In the genomic region with DNA sequence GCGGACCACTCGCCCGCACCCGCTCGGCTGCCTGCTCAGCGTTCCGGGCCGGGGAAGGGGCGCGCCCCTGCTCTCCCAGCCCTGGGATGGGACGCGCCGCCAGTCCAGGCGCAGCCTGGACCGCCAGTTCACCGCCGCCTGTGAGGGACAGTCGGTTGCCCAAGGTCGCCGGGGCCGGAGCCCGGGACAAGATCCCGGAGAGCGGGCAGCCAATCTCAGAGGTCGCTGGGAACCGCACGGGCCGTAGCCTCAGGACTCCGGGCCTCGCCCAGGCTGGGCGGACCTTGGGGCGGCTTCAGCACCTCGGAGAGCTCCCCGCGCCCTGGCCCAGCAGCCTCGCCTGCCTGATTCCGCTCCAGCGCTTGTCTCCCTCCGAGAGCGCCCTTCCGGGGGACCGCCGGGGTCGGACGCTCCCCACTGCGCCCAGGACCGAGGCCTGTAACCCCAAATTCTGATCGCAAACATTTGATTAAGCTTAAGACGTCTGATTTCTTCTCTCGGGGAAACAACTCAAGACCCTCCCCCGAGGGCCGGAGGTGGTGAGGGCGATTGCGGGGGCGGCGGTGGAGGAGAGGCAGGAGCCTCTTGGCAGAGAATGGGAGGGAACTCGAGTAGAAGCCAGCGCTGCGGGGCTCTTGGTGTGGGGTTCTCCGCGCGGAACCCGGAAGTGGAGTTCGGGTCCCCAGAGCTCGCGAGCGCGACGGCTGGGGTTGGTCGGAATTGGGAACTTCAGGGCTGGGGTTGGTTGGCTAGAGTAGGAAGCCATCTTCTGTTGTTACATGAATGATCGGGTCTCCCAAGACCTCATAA, we compare ENCODE assay signal across 1 cellular context.
A peak's percentile ranks its signal among the peaks of the same experiment; 100 is the strongest.
TF ChIP-seq lines count a peak whose summit lies in the region.

No MANE protein-coding gene starts in this region.

TF ChIP-seq in WTC11, 78 proteins besides CTCF, POLR2A, EP300 and RAD21 (continued from another document):
- TF ChIP-seq, protein P1, sequence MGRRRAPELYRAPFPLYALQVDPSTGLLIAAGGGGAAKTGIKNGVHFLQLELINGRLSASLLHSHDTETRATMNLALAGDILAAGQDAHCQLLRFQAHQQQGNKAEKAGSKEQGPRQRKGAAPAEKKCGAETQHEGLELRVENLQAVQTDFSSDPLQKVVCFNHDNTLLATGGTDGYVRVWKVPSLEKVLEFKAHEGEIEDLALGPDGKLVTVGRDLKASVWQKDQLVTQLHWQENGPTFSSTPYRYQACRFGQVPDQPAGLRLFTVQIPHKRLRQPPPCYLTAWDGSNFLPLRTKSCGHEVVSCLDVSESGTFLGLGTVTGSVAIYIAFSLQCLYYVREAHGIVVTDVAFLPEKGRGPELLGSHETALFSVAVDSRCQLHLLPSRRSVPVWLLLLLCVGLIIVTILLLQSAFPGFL (CRISPR knock-in tag; IDR thresholded peaks at IDR 0.05; ENCODE audit: borderline replicate concordance): peak; percentile 97
- TF ChIP-seq MXD4 (CRISPR knock-in tag; IDR thresholded peaks at IDR 0.05; ENCODE audit: borderline replicate concordance) (no peak), ZNF263 (CRISPR knock-in tag; IDR thresholded peaks at IDR 0.05; ENCODE audit: low read depth) (no peak; the same call in 1 of the 2 replicates), GRHL2 (CRISPR knock-in tag; IDR thresholded peaks at IDR 0.05; ENCODE audit: insufficient replicate concordance, severe bottlenecking) (no peak), NFYB (CRISPR knock-in tag; conservative IDR thresholded peaks at IDR 0.05; ENCODE audit: low read depth) (peak; percentile 35; the same call in 1 of the 2 replicates), ATF1 (CRISPR knock-in tag; IDR thresholded peaks at IDR 0.05) (peak; percentile 84; the same call in 1 of the 2 replicates), FOXP1 (CRISPR knock-in tag; IDR thresholded peaks at IDR 0.05; ENCODE audit: borderline replicate concordance) (peak; percentile 98), ZNF219 (CRISPR knock-in tag; IDR thresholded peaks at IDR 0.05; ENCODE audit: borderline replicate concordance) (peak; percentile 96; the same call in 1 of the 2 replicates), NR2C2 (CRISPR knock-in tag; IDR thresholded peaks at IDR 0.05) (peak; percentile 69), ZNF121 (CRISPR knock-in tag; IDR thresholded peaks at IDR 0.05) (no peak), CREM (CRISPR knock-in tag; IDR thresholded peaks at IDR 0.05) (peak; percentile 81; the same call in 1 of the 2 replicates), ZBTB21 (CRISPR knock-in tag; IDR thresholded peaks at IDR 0.05; ENCODE audit: borderline replicate concordance) (no peak), TCF7 (CRISPR knock-in tag; IDR thresholded peaks at IDR 0.05; ENCODE audit: low read depth) (peak; percentile 97), IRF2 (CRISPR knock-in tag; IDR thresholded peaks at IDR 0.05; ENCODE audit: borderline replicate concordance, low read depth) (peak; percentile 81; the same call in 1 of the 2 replicates), CBFB (CRISPR knock-in tag; IDR thresholded peaks at IDR 0.05; ENCODE audit: low read depth) (0 out of 2 replicates have a peak, but pooled peaks have one; percentile 43)
- TF ChIP-seq, protein P2, sequence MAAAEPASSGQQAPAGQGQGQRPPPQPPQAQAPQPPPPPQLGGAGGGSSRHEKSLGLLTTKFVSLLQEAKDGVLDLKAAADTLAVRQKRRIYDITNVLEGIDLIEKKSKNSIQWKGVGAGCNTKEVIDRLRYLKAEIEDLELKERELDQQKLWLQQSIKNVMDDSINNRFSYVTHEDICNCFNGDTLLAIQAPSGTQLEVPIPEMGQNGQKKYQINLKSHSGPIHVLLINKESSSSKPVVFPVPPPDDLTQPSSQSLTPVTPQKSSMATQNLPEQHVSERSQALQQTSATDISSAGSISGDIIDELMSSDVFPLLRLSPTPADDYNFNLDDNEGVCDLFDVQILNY (CRISPR knock-in tag; IDR thresholded peaks at IDR 0.05): peak; percentile 90
- TF ChIP-seq, protein P3, sequence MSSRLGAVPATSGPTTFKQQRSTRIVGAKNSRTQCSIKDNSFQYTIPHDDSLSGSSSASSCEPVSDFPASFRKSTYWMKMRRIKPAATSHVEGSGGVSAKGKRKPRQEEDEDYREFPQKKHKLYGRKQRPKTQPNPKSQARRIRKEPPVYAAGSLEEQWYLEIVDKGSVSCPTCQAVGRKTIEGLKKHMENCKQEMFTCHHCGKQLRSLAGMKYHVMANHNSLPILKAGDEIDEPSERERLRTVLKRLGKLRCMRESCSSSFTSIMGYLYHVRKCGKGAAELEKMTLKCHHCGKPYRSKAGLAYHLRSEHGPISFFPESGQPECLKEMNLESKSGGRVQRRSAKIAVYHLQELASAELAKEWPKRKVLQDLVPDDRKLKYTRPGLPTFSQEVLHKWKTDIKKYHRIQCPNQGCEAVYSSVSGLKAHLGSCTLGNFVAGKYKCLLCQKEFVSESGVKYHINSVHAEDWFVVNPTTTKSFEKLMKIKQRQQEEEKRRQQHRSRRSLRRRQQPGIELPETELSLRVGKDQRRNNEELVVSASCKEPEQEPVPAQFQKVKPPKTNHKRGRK (CRISPR knock-in tag; IDR thresholded peaks at IDR 0.05; ENCODE audit: borderline replicate concordance): 0 out of 2 replicates have a peak, but pooled peaks have one; percentile 84
- TF ChIP-seq, protein P4, sequence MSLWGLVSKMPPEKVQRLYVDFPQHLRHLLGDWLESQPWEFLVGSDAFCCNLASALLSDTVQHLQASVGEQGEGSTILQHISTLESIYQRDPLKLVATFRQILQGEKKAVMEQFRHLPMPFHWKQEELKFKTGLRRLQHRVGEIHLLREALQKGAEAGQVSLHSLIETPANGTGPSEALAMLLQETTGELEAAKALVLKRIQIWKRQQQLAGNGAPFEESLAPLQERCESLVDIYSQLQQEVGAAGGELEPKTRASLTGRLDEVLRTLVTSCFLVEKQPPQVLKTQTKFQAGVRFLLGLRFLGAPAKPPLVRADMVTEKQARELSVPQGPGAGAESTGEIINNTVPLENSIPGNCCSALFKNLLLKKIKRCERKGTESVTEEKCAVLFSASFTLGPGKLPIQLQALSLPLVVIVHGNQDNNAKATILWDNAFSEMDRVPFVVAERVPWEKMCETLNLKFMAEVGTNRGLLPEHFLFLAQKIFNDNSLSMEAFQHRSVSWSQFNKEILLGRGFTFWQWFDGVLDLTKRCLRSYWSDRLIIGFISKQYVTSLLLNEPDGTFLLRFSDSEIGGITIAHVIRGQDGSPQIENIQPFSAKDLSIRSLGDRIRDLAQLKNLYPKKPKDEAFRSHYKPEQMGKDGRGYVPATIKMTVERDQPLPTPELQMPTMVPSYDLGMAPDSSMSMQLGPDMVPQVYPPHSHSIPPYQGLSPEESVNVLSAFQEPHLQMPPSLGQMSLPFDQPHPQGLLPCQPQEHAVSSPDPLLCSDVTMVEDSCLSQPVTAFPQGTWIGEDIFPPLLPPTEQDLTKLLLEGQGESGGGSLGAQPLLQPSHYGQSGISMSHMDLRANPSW (CRISPR knock-in tag; conservative IDR thresholded peaks at IDR 0.05; ENCODE audit: low read depth): no peak
- TF ChIP-seq, protein P5, sequence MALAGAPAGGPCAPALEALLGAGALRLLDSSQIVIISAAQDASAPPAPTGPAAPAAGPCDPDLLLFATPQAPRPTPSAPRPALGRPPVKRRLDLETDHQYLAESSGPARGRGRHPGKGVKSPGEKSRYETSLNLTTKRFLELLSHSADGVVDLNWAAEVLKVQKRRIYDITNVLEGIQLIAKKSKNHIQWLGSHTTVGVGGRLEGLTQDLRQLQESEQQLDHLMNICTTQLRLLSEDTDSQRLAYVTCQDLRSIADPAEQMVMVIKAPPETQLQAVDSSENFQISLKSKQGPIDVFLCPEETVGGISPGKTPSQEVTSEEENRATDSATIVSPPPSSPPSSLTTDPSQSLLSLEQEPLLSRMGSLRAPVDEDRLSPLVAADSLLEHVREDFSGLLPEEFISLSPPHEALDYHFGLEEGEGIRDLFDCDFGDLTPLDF (CRISPR knock-in tag; IDR thresholded peaks at IDR 0.05): peak; percentile 93; the same call in 1 of the 2 replicates
- TF ChIP-seq, protein P6, sequence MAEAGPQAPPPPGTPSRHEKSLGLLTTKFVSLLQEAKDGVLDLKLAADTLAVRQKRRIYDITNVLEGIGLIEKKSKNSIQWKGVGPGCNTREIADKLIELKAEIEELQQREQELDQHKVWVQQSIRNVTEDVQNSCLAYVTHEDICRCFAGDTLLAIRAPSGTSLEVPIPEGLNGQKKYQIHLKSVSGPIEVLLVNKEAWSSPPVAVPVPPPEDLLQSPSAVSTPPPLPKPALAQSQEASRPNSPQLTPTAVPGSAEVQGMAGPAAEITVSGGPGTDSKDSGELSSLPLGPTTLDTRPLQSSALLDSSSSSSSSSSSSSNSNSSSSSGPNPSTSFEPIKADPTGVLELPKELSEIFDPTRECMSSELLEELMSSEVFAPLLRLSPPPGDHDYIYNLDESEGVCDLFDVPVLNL (CRISPR knock-in tag; IDR thresholded peaks at IDR 0.05; ENCODE audit: borderline replicate concordance, low read depth): peak; percentile 92
- TF ChIP-seq, protein P7, sequence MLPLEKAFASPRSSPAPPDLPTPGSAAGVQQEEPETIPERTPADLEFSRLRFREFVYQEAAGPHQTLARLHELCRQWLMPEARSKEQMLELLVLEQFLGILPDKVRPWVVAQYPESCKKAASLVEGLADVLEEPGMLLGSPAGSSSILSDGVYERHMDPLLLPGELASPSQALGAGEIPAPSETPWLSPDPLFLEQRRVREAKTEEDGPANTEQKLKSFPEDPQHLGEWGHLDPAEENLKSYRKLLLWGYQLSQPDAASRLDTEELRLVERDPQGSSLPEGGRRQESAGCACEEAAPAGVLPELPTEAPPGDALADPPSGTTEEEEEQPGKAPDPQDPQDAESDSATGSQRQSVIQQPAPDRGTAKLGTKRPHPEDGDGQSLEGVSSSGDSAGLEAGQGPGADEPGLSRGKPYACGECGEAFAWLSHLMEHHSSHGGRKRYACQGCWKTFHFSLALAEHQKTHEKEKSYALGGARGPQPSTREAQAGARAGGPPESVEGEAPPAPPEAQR (CRISPR knock-in tag; IDR thresholded peaks at IDR 0.05): no peak
- TF ChIP-seq, protein P8, sequence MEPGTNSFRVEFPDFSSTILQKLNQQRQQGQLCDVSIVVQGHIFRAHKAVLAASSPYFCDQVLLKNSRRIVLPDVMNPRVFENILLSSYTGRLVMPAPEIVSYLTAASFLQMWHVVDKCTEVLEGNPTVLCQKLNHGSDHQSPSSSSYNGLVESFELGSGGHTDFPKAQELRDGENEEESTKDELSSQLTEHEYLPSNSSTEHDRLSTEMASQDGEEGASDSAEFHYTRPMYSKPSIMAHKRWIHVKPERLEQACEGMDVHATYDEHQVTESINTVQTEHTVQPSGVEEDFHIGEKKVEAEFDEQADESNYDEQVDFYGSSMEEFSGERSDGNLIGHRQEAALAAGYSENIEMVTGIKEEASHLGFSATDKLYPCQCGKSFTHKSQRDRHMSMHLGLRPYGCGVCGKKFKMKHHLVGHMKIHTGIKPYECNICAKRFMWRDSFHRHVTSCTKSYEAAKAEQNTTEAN (CRISPR knock-in tag; IDR thresholded peaks at IDR 0.05): peak; percentile 98
- TF ChIP-seq, protein P9, sequence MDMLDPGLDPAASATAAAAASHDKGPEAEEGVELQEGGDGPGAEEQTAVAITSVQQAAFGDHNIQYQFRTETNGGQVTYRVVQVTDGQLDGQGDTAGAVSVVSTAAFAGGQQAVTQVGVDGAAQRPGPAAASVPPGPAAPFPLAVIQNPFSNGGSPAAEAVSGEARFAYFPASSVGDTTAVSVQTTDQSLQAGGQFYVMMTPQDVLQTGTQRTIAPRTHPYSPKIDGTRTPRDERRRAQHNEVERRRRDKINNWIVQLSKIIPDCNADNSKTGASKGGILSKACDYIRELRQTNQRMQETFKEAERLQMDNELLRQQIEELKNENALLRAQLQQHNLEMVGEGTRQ (CRISPR knock-in tag; IDR thresholded peaks at IDR 0.05): 0 out of 2 replicates have a peak, but pooled peaks have one; percentile 39
- TF ChIP-seq, protein P10, sequence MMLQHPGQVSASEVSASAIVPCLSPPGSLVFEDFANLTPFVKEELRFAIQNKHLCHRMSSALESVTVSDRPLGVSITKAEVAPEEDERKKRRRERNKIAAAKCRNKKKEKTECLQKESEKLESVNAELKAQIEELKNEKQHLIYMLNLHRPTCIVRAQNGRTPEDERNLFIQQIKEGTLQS (CRISPR knock-in tag; conservative IDR thresholded peaks at IDR 0.05): 0 out of 2 replicates have a peak, but pooled peaks have one; percentile 27
- TF ChIP-seq, protein P11, sequence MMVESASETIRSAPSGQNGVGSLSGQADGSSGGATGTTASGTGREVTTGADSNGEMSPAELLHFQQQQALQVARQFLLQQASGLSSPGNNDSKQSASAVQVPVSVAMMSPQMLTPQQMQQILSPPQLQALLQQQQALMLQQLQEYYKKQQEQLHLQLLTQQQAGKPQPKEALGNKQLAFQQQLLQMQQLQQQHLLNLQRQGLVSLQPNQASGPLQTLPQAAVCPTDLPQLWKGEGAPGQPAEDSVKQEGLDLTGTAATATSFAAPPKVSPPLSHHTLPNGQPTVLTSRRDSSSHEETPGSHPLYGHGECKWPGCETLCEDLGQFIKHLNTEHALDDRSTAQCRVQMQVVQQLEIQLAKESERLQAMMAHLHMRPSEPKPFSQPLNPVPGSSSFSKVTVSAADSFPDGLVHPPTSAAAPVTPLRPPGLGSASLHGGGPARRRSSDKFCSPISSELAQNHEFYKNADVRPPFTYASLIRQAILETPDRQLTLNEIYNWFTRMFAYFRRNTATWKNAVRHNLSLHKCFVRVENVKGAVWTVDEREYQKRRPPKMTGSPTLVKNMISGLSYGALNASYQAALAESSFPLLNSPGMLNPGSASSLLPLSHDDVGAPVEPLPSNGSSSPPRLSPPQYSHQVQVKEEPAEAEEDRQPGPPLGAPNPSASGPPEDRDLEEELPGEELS (CRISPR knock-in tag; IDR thresholded peaks at IDR 0.05): peak; percentile 98
TF ChIP-seq in WTC11: peak in this region for 47.
